Comparison of ENCODE assay signal across 5 cellular contexts in the genomic region with DNA sequence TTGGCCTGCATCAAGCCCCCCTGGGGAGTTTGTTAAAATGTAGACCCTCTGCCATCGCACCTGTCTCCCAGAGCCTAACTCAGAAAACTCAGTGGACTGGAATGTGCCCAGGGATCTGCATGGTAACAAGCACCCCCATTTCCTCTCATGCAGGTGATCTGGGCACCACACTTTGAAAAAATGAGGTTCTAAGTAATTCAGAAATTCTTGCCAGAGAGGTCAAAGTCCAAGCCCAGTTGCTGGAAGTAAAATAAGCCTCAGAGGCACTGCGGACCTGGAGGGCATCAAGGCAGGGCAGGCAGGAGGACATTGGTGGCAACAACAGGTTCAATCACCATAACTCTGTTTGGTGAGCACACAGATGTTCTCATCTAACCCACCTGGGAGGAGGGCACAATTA. TPM values are rescaled to one million over a fixed set of nuclear protein-coding genes. Genes with fewer than 3 reads are reported as not detected.
"Had no signal": no experiment of that assay in that cellular context is flagged by ENCODE, and none has a peak within 500 bp of the region (broad histone marks: within the 10 kb centered on the region; RNA-seq: fewer than 3 reads in every experiment).

No MANE protein-coding gene starts in this region.

RNA-seq across cellular contexts. Expression of gene GOLGA8T, which starts 33.0 kb away (rescaled TPM):
- total RNA-seq: HepG2, HT-29, IMR-90, K562 had no signal
- polyA plus RNA-seq: HepG2, IgD-negative memory B cell, IMR-90, K562 had no signal
